Comparison of ENCODE assay signal across 8 cellular contexts in genomic region chr1:93758842-93759515, GRCh38.
DNase-seq lines count a peak whose midpoint lies in the region; ATAC-seq, FAIRE-seq and TF ChIP-seq lines count a peak whose summit lies in the region.

No MANE protein-coding gene starts in this region.

- H3K4me1 ChIP-seq in adipocyte (ENCODE audit: control insufficient read depth, insufficient read depth, low read length) (peaks cover 41% of the 10 kb centered on the region), liver (ENCODE audit: control insufficient read depth in 4 of 4, insufficient read depth in 4 of 4, low read length in 3 of 4) (peaks cover 0 to 12% (median 6%) of the 10 kb centered on the region in 4 donors)

- no peaks in the 10 kb centered on the region for H3K27me3 ChIP-seq in adipocyte (replicated peaks; ENCODE audit: control insufficient read depth, insufficient read depth, low read length)
- no peaks in the 10 kb centered on the region for H3K27me3 ChIP-seq in liver (ENCODE audit: control insufficient read depth in 4 of 4, insufficient read depth in 4 of 4, low read length in 3 of 4)

- H3K4me3 ChIP-seq in adipocyte (ENCODE audit: low read length) (no peak overlapping the region), liver (ENCODE audit: low read depth in 1 of 3, low read length in 3 of 3) (no peak overlapping the region)

- H3K4me1 Mint-ChIP-seq in CD14-positive monocyte, result peaks cover 18% of the 10 kb centered on the region

- H3K36me3 ChIP-seq in adipocyte (ENCODE audit: control insufficient read depth, insufficient read depth, low read length, severe bottlenecking) (no peaks in the 10 kb centered on the region), liver (ENCODE audit: control insufficient read depth in 4 of 4, insufficient read depth in 3 of 4, low read depth in 1 of 4, low read length in 3 of 4) (no peaks in the 10 kb centered on the region)

- TF ChIP-seq RAD21 in liver (IDR thresholded peaks at IDR 0.05), result peak; percentile 37 to 42

- no peak overlapping the region for H3K4me3 Mint-ChIP-seq in CD14-positive monocyte

- TF ChIP-seq POLR2A in GM12892 (IDR thresholded peaks at IDR 0.05; ENCODE audit: low read depth, low read length), result no peak

- TF ChIP-seq CTCF in CD14-positive monocyte (IDR thresholded peaks at IDR 0.05), result no peak
- peak; percentile 29 for TF ChIP-seq CTCF in liver (IDR thresholded peaks at IDR 0.05; ENCODE audit: low read depth, low read length, missing input control)

- peak overlapping the region; percentile 7 to 61 for H3K27ac ChIP-seq in liver (ENCODE audit: low read depth in 1 of 2, low read length in 2 of 2)

- peaks cover 0 to 5% (median 2%) of the 10 kb centered on the region in 3 donors for H3K27me3 Mint-ChIP-seq in CD14-positive monocyte (ENCODE audit: low read depth in 3 of 3)

- intact Hi-C loops in CD14-positive monocyte (cut with micrococcal nuclease), result no loop called here

- no peaks in the 10 kb centered on the region for H3K36me3 Mint-ChIP-seq in CD14-positive monocyte

- 34% methylated on average over 7 of the region's 7 CpGs for WGBS in liver

- ATAC-seq in HG02642 (IDR thresholded peaks at IDR 0.05; ENCODE audit: poor library complexity, unreplicated experiment) (no peak), HG03457 (IDR thresholded peaks at IDR 0.05; ENCODE audit: unreplicated experiment) (no peak)

- peaks cover 0 to 3% (median 0%) of the 10 kb centered on the region in 7 donors for H3K9me3 Mint-ChIP-seq in CD14-positive monocyte

- H3K9ac ChIP-seq in adipocyte (ENCODE audit: low read length), result peak overlapping the region; percentile 81
- H3K9ac ChIP-seq in liver (ENCODE audit: low read depth in 1 of 2, low read length in 2 of 2), result peak overlapping the region in 1 of 2 donors; percentile 37

- DNase-seq in CD14-positive monocyte (ENCODE audit: low spot score) (peak; percentile 52), MV-4-11 (lab: John Stamatoyannopoulos, UW) (peak; percentile 98), adipocyte (ENCODE audit: low read depth) (no peak), AG08395 (ENCODE audit: low spot score) (no peak), GM12892 (ENCODE audit: insufficient read length) (no peak)

- peak overlapping the region in 2 of 7 donors; percentile 12 to 15 for H3K27ac Mint-ChIP-seq in CD14-positive monocyte

- no peak for FAIRE-seq in GM12892 (lab: Jason Lieb, UNC)

- no peaks in the 10 kb centered on the region for H3K9me3 ChIP-seq in adipocyte (ENCODE audit: control insufficient read depth, low read length)
- H3K9me3 ChIP-seq in liver (ENCODE audit: control insufficient read depth in 4 of 4, low read length in 3 of 4), result no peaks in the 10 kb centered on the region

TF ChIP-seq in liver, 16 proteins besides CTCF, POLR2A, EP300 and RAD21:
- TF ChIP-seq JUND (IDR thresholded peaks at IDR 0.05) (peak in 1 of 2 donors; percentile 55), EGR1 (IDR thresholded peaks at IDR 0.05; ENCODE audit: low read depth in 2 of 2) (peak in 1 of 2 donors; percentile 28), RXRA (IDR thresholded peaks at IDR 0.05) (peak; percentile 97 to 98), FOXA1 (IDR thresholded peaks at IDR 0.05) (no peak), YY1 (IDR thresholded peaks at IDR 0.05) (peak; percentile 48), TAF1 (conservative IDR thresholded peaks at IDR 0.05) (no peak), GABPA (IDR thresholded peaks at IDR 0.05 in 1 of 2, conservative IDR thresholded peaks at IDR 0.05 in 1 of 2) (peak in 1 of 2 donors; percentile 17), ATF3 (IDR thresholded peaks at IDR 0.05) (peak; percentile 97), HNF4G (IDR thresholded peaks at IDR 0.05) (no peak), FOXA2 (IDR thresholded peaks at IDR 0.05) (no peak), MAX (IDR thresholded peaks at IDR 0.05) (peak; percentile 63), NR2F2 (IDR thresholded peaks at IDR 0.05) (no peak), SP1 (IDR thresholded peaks at IDR 0.05) (peak; percentile 95), HNF4A (conservative IDR thresholded peaks at IDR 0.05) (peak; percentile 56 to 66)
- TF ChIP-seq, protein P1, sequence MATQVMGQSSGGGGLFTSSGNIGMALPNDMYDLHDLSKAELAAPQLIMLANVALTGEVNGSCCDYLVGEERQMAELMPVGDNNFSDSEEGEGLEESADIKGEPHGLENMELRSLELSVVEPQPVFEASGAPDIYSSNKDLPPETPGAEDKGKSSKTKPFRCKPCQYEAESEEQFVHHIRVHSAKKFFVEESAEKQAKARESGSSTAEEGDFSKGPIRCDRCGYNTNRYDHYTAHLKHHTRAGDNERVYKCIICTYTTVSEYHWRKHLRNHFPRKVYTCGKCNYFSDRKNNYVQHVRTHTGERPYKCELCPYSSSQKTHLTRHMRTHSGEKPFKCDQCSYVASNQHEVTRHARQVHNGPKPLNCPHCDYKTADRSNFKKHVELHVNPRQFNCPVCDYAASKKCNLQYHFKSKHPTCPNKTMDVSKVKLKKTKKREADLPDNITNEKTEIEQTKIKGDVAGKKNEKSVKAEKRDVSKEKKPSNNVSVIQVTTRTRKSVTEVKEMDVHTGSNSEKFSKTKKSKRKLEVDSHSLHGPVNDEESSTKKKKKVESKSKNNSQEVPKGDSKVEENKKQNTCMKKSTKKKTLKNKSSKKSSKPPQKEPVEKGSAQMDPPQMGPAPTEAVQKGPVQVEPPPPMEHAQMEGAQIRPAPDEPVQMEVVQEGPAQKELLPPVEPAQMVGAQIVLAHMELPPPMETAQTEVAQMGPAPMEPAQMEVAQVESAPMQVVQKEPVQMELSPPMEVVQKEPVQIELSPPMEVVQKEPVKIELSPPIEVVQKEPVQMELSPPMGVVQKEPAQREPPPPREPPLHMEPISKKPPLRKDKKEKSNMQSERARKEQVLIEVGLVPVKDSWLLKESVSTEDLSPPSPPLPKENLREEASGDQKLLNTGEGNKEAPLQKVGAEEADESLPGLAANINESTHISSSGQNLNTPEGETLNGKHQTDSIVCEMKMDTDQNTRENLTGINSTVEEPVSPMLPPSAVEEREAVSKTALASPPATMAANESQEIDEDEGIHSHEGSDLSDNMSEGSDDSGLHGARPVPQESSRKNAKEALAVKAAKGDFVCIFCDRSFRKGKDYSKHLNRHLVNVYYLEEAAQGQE (IDR thresholded peaks at IDR 0.05), result peak; percentile 53
- TF ChIP-seq, protein P2, sequence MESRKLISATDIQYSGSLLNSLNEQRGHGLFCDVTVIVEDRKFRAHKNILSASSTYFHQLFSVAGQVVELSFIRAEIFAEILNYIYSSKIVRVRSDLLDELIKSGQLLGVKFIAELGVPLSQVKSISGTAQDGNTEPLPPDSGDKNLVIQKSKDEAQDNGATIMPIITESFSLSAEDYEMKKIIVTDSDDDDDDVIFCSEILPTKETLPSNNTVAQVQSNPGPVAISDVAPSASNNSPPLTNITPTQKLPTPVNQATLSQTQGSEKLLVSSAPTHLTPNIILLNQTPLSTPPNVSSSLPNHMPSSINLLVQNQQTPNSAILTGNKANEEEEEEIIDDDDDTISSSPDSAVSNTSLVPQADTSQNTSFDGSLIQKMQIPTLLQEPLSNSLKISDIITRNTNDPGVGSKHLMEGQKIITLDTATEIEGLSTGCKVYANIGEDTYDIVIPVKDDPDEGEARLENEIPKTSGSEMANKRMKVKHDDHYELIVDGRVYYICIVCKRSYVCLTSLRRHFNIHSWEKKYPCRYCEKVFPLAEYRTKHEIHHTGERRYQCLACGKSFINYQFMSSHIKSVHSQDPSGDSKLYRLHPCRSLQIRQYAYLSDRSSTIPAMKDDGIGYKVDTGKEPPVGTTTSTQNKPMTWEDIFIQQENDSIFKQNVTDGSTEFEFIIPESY (IDR thresholded peaks at IDR 0.05), result peak; percentile 44

Comparison
In these comparisons a context has a peak if more than half of its experiments do, and no peak if none do; other contexts are left out.
1. DNase-seq: peak in CD14-positive monocyte (single experiment) and MV-4-11 (single experiment); none in adipocyte (single experiment), AG08395 (single experiment) and GM12892 (single experiment).